Comparison of ENCODE assay signal across 15 cellular contexts in the genomic region with DNA sequence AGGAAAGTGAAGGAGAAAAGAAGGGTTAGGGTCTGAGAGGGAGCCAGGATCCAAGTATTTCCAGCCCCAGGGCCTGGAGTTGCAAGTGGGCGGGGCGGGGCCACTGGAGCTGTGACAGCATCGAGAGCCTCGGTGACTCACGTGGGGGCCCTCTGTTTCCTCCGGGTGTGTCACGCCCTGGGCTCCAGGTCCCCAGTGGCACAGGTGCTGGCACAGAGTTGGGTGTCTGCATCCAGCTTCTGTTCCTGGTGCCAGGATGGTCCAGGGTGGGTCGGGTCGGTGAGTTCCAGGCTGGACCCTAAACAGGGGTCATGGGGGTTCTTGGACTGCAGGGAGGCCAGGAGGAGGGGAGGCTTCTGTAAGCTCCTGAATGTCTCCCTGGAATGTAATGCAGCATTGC. TPM values are rescaled to one million over a fixed set of nuclear protein-coding genes. Genes with fewer than 3 reads are reported as not detected.
A peak's percentile ranks its signal among the peaks of the same experiment; 100 is the strongest.
DNase-seq lines count a peak whose midpoint lies in the region; TF ChIP-seq lines count a peak whose summit lies in the region.
"Had no signal": no experiment of that assay in that cellular context is flagged by ENCODE, and none has a peak within 500 bp of the region (broad histone marks: within the 10 kb centered on the region; RNA-seq: fewer than 3 reads in every experiment).

No MANE protein-coding gene starts in this region.

- no peak overlapping the region for H4K5ac ChIP-seq in mesendoderm (ENCODE audit: low read length)

- H3K56ac ChIP-seq in mesendoderm (ENCODE audit: low read length): no peak overlapping the region

- no peak overlapping the region for H4K8ac ChIP-seq in mesendoderm (ENCODE audit: low read depth, low read length)

- no peak overlapping the region for H3K4me2 ChIP-seq in mesendoderm (ENCODE audit: low read length)
- H3K4me2 ChIP-seq: KMS-11 had no signal

- no peaks in the 10 kb centered on the region for H3K36me3 Mint-ChIP-seq in activated CD4-positive, alpha-beta T cell treated with anti-CD3 and anti-CD28 coated beads, Interleukin-2, amount 10 ng/mL, durations not matched to agents 24 days and 14 days (ENCODE audit: low read depth)
- no peaks in the 10 kb centered on the region for H3K36me3 Mint-ChIP-seq in activated CD4-positive, alpha-beta T cell treated with anti-CD3 and anti-CD28 coated beads, Interleukin-2, amount 10 ng/mL, durations not matched to agents 7 days and 5 days (ENCODE audit: low read depth)
- no peaks in the 10 kb centered on the region for H3K36me3 Mint-ChIP-seq in mesothelial cell of epicardium

- intact Hi-C loops in activated CD4-positive, alpha-beta T cell treated with anti-CD3 and anti-CD28 coated beads, Interleukin-2, amount 10 ng/mL, durations not matched to agents 24 days and 14 days (cut with micrococcal nuclease): loop anchor here (10.0 kb wide), 3 partner anchors 264 to 464 kb away; partner anchors contain the start of genes LATS1, NUP43, PCMT1 and PPIL4
- intact Hi-C loops in posterior vena cava (cut with DNase I): no loop called here

- peak overlapping the region; percentile 34 for H3K4me3 Mint-ChIP-seq in activated CD4-positive, alpha-beta T cell treated with anti-CD3 and anti-CD28 coated beads, Interleukin-2, amount 10 ng/mL, durations not matched to agents 24 days and 14 days
- H3K4me3 Mint-ChIP-seq in activated CD4-positive, alpha-beta T cell treated with anti-CD3 and anti-CD28 coated beads, Interleukin-2, amount 10 ng/mL, durations not matched to agents 7 days and 5 days: no peak overlapping the region
- no peak overlapping the region for H3K4me3 Mint-ChIP-seq in mesothelial cell of epicardium
- H3K4me3 Mint-ChIP-seq: dendritic cell treated with granulocyte-macrophage colony-stimulating factor and Interleukin-4, amounts not matched to agents 40 ng/mL and 50 ng/mL, for 4 days had no signal

- peaks cover 45% of the 10 kb centered on the region for H3K27me3 Mint-ChIP-seq in activated CD4-positive, alpha-beta T cell treated with anti-CD3 and anti-CD28 coated beads, Interleukin-2, amount 10 ng/mL, durations not matched to agents 24 days and 14 days
- peaks cover 47% of the 10 kb centered on the region for H3K27me3 Mint-ChIP-seq in activated CD4-positive, alpha-beta T cell treated with anti-CD3 and anti-CD28 coated beads, Interleukin-2, amount 10 ng/mL, durations not matched to agents 7 days and 5 days
- peaks cover 87% of the 10 kb centered on the region for H3K27me3 Mint-ChIP-seq in mesothelial cell of epicardium (ENCODE audit: low read depth)

- no peak overlapping the region for H3K18ac ChIP-seq in mesendoderm (ENCODE audit: low read length)

- H2BK5ac ChIP-seq in mesendoderm (ENCODE audit: low read length): no peak overlapping the region

- H2BK15ac ChIP-seq in mesendoderm (replicated peaks; ENCODE audit: low read depth): no peak overlapping the region

- H3K4ac ChIP-seq in mesendoderm (ENCODE audit: low read depth, low read length): no peak overlapping the region

- H3K27me3 ChIP-seq in mesendoderm (ENCODE audit: insufficient read depth, low read length, poor library complexity): peaks cover 17% of the 10 kb centered on the region

- H3K36me3 ChIP-seq in mesendoderm (ENCODE audit: control insufficient read depth, insufficient read depth, low read length): no peaks in the 10 kb centered on the region

- no CpG with 5 or more reads among the region's 9 CpGs for WGBS in mesendoderm (ENCODE audit: extremely low coverage, insufficient coverage, low lambda C conversion rate)

- H3K9me3 Mint-ChIP-seq in activated CD4-positive, alpha-beta T cell treated with anti-CD3 and anti-CD28 coated beads, Interleukin-2, amount 10 ng/mL, durations not matched to agents 24 days and 14 days: no peaks in the 10 kb centered on the region
- H3K9me3 Mint-ChIP-seq in activated CD4-positive, alpha-beta T cell treated with anti-CD3 and anti-CD28 coated beads, Interleukin-2, amount 10 ng/mL, durations not matched to agents 7 days and 5 days: no peaks in the 10 kb centered on the region
- no peaks in the 10 kb centered on the region for H3K9me3 Mint-ChIP-seq in mesothelial cell of epicardium
- H3K9me3 Mint-ChIP-seq: dendritic cell treated with granulocyte-macrophage colony-stimulating factor and Interleukin-4, amounts not matched to agents 40 ng/mL and 50 ng/mL, for 4 days had no signal

- no peak overlapping the region for H2AK5ac ChIP-seq in mesendoderm (ENCODE audit: low read length)

- no peak overlapping the region for H3K4me3 ChIP-seq in mesendoderm (ENCODE audit: low read length)

- TF ChIP-seq CTCF in mesothelial cell of epicardium (IDR thresholded peaks at IDR 0.05; ENCODE audit: unreplicated experiment): no peak

- POLR2A ChIA-PET in activated CD4-positive, alpha-beta T cell treated with anti-CD3 and anti-CD28 coated beads, Interleukin-2, amount 10 ng/mL, durations not matched to agents 7 days and 5 days (lab: Charles Lee): no interaction called here

- DNase-seq in activated CD4-positive, alpha-beta T cell treated with anti-CD3 and anti-CD28 coated beads, Interleukin-2, amount 10 ng/mL, durations not matched to agents 24 days and 14 days: no peak
- DNase-seq in activated CD4-positive, alpha-beta T cell treated with anti-CD3 and anti-CD28 coated beads, Interleukin-2, amount 10 ng/mL, durations not matched to agents 7 days and 5 days: no peak
- DNase-seq in HT1080 (ENCODE audit: low read depth) (peak; percentile 38), posterior vena cava (ENCODE audit: low spot score) (peak; percentile 73), occipital lobe (lab: John Stamatoyannopoulos, UW) (no peak), mesothelial cell of epicardium (ENCODE audit: low spot score in 2 of 2, unreplicated experiment in 2 of 2) (no peak), mesendoderm (no peak)
- DNase-seq in activated CD8-positive, alpha-beta memory T cell treated with anti-CD3 and anti-CD28 coated beads, Interleukin-2, amount 50 U/mL, for 48 hours: peak; percentile 62
- DNase-seq: amygdala, NCI-H2107, nucleus accumbens had no signal

- no peaks in the 10 kb centered on the region for H3K4me1 ChIP-seq in mesendoderm (ENCODE audit: control insufficient read depth, low read depth, low read length)

- no peak overlapping the region for H2BK120ac ChIP-seq in mesendoderm (ENCODE audit: low read depth, low read length)

- CTCF ChIA-PET in activated CD4-positive, alpha-beta T cell treated with anti-CD3 and anti-CD28 coated beads, Interleukin-2, amount 10 ng/mL, durations not matched to agents 7 days and 5 days (lab: Charles Lee): interaction anchor here (1.0 kb wide), 1 partner anchor 68 kb away, joined by 4 read pairs; no protein-coding TSS in a partner anchor

- no peak overlapping the region for H3K23ac ChIP-seq in mesendoderm (ENCODE audit: low read length)

- no peaks in the 10 kb centered on the region for H3K79me2 ChIP-seq in mesendoderm (ENCODE audit: control insufficient read depth, insufficient read depth, low read length)

- no peaks in the 10 kb centered on the region for H3K79me1 ChIP-seq in mesendoderm (ENCODE audit: low read length)

- H3K27ac ChIP-seq in mesendoderm (ENCODE audit: low read depth, low read length): no peak overlapping the region
- H3K27ac ChIP-seq: KMS-11 had no signal

- peaks cover 34% of the 10 kb centered on the region for H3K4me1 Mint-ChIP-seq in activated CD4-positive, alpha-beta T cell treated with anti-CD3 and anti-CD28 coated beads, Interleukin-2, amount 10 ng/mL, durations not matched to agents 24 days and 14 days
- H3K4me1 Mint-ChIP-seq in activated CD4-positive, alpha-beta T cell treated with anti-CD3 and anti-CD28 coated beads, Interleukin-2, amount 10 ng/mL, durations not matched to agents 7 days and 5 days: peaks cover 30% of the 10 kb centered on the region
- H3K4me1 Mint-ChIP-seq in mesothelial cell of epicardium: peaks cover 3% of the 10 kb centered on the region

- no peak overlapping the region for H3K27ac Mint-ChIP-seq in activated CD4-positive, alpha-beta T cell treated with anti-CD3 and anti-CD28 coated beads, Interleukin-2, amount 10 ng/mL, durations not matched to agents 24 days and 14 days
- H3K27ac Mint-ChIP-seq in activated CD4-positive, alpha-beta T cell treated with anti-CD3 and anti-CD28 coated beads, Interleukin-2, amount 10 ng/mL, durations not matched to agents 7 days and 5 days: no peak overlapping the region
- H3K27ac Mint-ChIP-seq in mesothelial cell of epicardium: no peak overlapping the region
- H3K27ac Mint-ChIP-seq: dendritic cell treated with granulocyte-macrophage colony-stimulating factor and Interleukin-4, amounts not matched to agents 40 ng/mL and 50 ng/mL, for 4 days had no signal

- H3K9ac ChIP-seq in mesendoderm (ENCODE audit: low read length): no peak overlapping the region
- H3K9ac ChIP-seq: KMS-11 had no signal

RNA-seq across cellular contexts. Expression of gene RAET1L, which starts 16.7 kb away (rescaled TPM):
- total RNA-seq in activated CD4-positive, alpha-beta T cell treated with anti-CD3 and anti-CD28 coated beads, Interleukin-2, amount 10 ng/mL, durations not matched to agents 24 days and 14 days: not detected in 2 replicates
- not detected for total RNA-seq in activated CD4-positive, alpha-beta T cell treated with anti-CD3 and anti-CD28 coated beads, Interleukin-2, amount 10 ng/mL, durations not matched to agents 7 days and 5 days
- not detected in 2 replicates for total RNA-seq in HT1080 (2014; rRNA removed; shearing (Covaris generic))
- not detected in 2 replicates for polyA plus RNA-seq in HT1080 (2015; cell fraction: cytosol; rRNA removed)
- 0.86 TPM in 1 of 2 replicates, not detected in the other for polyA plus RNA-seq in HT1080 (2015; cell fraction: nucleus; rRNA removed)
- total RNA-seq in posterior vena cava: not detected
- 0.62 TPM for total RNA-seq in occipital lobe
- total RNA-seq in mesothelial cell of epicardium: not detected in 3 replicates
- not detected for polyA plus RNA-seq in mesendoderm (2013, experiment 1 of 2)
- not detected for polyA plus RNA-seq in mesendoderm (2013, experiment 2 of 2)
- total RNA-seq: OCI-LY7; T-helper 1 cell treated with Interleukin-12 subunit alpha and Interleukin-12 subunit beta and Interleukin-4 antibody, amounts not matched to agents 30 ng/mL and 1 ng/mL, for 36 hours had no signal

RNA-seq across cellular contexts. Expression of gene ULBP1, which starts 44.8 kb away (rescaled TPM):
- total RNA-seq in activated CD4-positive, alpha-beta T cell treated with anti-CD3 and anti-CD28 coated beads, Interleukin-2, amount 10 ng/mL, durations not matched to agents 24 days and 14 days: 0.49 and 0.76 TPM in 2 replicates
- total RNA-seq in activated CD4-positive, alpha-beta T cell treated with anti-CD3 and anti-CD28 coated beads, Interleukin-2, amount 10 ng/mL, durations not matched to agents 7 days and 5 days: under 1 TPM; 0.55 to 0.67 TPM
- total RNA-seq in HT1080 (2014; rRNA removed; shearing (Covaris generic)): not detected in 2 replicates
- 0.05 TPM in 1 of 2 replicates, not detected in the other for polyA plus RNA-seq in HT1080 (2015; cell fraction: cytosol; rRNA removed)
- not detected in 2 replicates for polyA plus RNA-seq in HT1080 (2015; cell fraction: nucleus; rRNA removed)
- total RNA-seq in posterior vena cava (under 1 TPM in 1 of 2 donors, not detected in 1; 0.19 TPM), occipital lobe (3.9 TPM), mesothelial cell of epicardium (0.07 to 0.11 TPM (median 0.11 TPM) in 3 replicates)
- polyA plus RNA-seq in mesendoderm (2013, experiment 1 of 2): 1.2 TPM
- polyA plus RNA-seq in mesendoderm (2013, experiment 2 of 2): 1.2 TPM

Comparison
In these comparisons a context has a peak if more than half of its experiments do, and no peak if none do; other contexts are left out.
1. DNase-seq: peak in HT1080 (single experiment), activated CD8-positive, alpha-beta memory T cell treated with anti-CD3 and anti-CD28 coated beads, Interleukin-2, amount 50 U/mL, for 48 hours (single experiment) and posterior vena cava (single experiment); none in activated CD4-positive, alpha-beta T cell treated with anti-CD3 and anti-CD28 coated beads, Interleukin-2, amount 10 ng/mL, durations not matched to agents 24 days and 14 days (single experiment), activated CD4-positive, alpha-beta T cell treated with anti-CD3 and anti-CD28 coated beads, Interleukin-2, amount 10 ng/mL, durations not matched to agents 7 days and 5 days (single experiment), occipital lobe (single experiment), mesothelial cell of epicardium (0 of 2) and mesendoderm (single experiment).